In the genomic region with DNA sequence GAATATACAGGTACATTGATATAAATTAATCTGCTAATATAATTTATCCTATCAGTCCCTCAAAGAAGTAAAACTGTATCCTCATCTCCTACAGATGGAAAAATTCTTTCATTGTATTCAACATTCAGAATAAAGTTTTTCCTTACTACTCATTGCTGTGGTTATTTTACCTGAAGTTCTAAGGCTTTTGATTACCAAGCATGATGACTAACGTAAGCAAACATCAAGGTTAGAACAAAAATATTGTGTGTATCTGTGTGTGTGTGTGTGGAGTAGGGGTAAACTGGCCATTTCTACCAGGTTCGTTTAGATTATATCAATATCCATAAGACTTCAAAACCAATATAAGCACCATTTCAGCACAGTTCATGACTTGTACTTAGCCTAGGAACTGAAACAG, we compare ENCODE assay signal across 8 cellular contexts.
"Had no signal": no experiment of that assay in that cellular context is flagged by ENCODE, and none has a peak within 500 bp of the region (broad histone marks: within the 10 kb centered on the region; RNA-seq: fewer than 3 reads in every experiment).

No MANE protein-coding gene starts in this region.

- H3K27me3 Mint-ChIP-seq: IgD-negative memory B cell had no signal

- H3K27ac Mint-ChIP-seq: IgD-negative memory B cell had no signal

- H3K36me3 Mint-ChIP-seq: IgD-negative memory B cell had no signal

- DNase-seq: IMR-90, KBM-7, KG1 had no signal

- FAIRE-seq: HepG2, HTR-8/SVneo, K562 had no signal

- H3K4me3 ChIP-seq: K562 had no signal

- H3K27ac ChIP-seq: HL-60 had no signal

- ATAC-seq: HepG2, K562 had no signal

- H3K4me1 Mint-ChIP-seq: IgD-negative memory B cell had no signal
